ENCODE assay signal across 8 cellular contexts in the genomic region with DNA sequence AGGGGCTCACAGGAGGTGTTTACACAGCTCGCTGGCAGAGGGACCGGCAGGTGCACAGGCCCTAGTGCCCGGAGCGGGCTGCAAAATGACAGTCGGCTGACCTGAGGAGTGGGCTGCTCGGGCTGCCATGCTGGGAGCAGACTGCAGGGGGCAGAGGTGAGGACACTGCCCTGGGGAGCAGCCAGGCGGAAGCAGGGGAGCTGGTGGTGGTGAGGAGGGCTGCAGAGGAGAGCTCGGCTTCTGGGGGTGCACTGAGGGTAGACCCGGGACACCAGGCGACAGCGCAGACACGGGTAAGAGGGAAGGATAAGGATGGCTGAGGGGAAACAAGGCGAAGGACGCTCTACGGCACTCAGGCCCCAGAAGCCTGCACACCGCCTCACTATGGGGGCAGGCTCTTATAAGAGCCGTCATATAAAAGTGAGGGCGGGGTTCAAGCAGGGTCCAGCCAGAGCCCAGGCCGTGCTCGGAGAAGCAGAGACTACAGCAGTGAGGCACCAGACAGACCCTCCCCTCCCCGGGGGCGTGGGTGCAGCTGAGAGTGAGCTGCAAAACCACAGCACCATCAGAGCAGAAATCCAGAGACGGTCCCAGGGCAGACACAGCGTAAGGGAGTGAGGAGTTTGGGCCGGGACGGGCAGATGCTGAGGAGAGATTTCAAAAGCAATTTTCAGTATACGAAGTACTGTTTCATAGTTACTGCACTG.
DNase-seq lines count a peak whose midpoint lies in the region; ATAC-seq, FAIRE-seq and TF ChIP-seq lines count a peak whose summit lies in the region.

No MANE protein-coding gene starts in this region.

- no peaks in the 10 kb centered on the region for H3K79me2 ChIP-seq in endothelial cell of umbilical vein (ENCODE audit: control insufficient read depth, insufficient read depth, low read length)

- H3K36me3 ChIP-seq in endothelial cell of umbilical vein (ENCODE audit: control insufficient read depth in 2 of 2, extremely low read depth in 1 of 2, insufficient read depth in 2 of 2, low read length in 2 of 2) (peaks cover 0 to 2% of the 10 kb centered on the region in 2 experiments), testis (ENCODE audit: low read depth, missing control alignments) (no peaks in the 10 kb centered on the region)

- TF ChIP-seq CTCF in CD14-positive monocyte (IDR thresholded peaks at IDR 0.05): peak; percentile 60
- TF ChIP-seq CTCF in HFF-Myc (IDR thresholded peaks at IDR 0.05; ENCODE audit: low read depth, low read length, missing control alignments): peak; percentile 37
- TF ChIP-seq CTCF in endothelial cell of umbilical vein (IDR thresholded peaks at IDR 0.05; ENCODE audit: extremely low read depth in 1 of 2, insufficient read depth in 1 of 2, low read depth in 1 of 2, low read length in 2 of 2): peak; percentile 23 to 52
- no peak for TF ChIP-seq CTCF in testis (IDR thresholded peaks at IDR 0.05)

- H3K27me3 ChIP-seq in endothelial cell of umbilical vein (ENCODE audit: control insufficient read depth in 2 of 2, insufficient read depth in 2 of 2, low read length in 2 of 2) (no peaks in the 10 kb centered on the region), testis (no peaks in the 10 kb centered on the region)

- intact Hi-C loops in CD14-positive monocyte (cut with micrococcal nuclease) (loop anchor here in 1 of 2 donors (5.0 kb wide), 1 partner anchor 42 kb away; no protein-coding TSS in a partner anchor), endothelial cell of umbilical vein (cut with micrococcal nuclease) (loop anchor here (1.0 kb wide), 1 partner anchor 62 kb away; the partner anchor contains the start of gene CCDC88C), testis (cut with DNase I; ENCODE audit: low total_unique reads) (no loop called here)

- CTCF ChIA-PET in T-cell (lab: Charles Lee) (interaction anchor here (0.7 to 2.9 kb wide), 9 partner anchors 12 to 61 kb away, joined by 3 to 15 read pairs (median 4); no protein-coding TSS in a partner anchor), endothelial cell of umbilical vein (lab: Charles Lee) (interaction anchor here (0.5 to 2.0 kb wide), 3 partner anchors 31 to 63 kb away, joined by 3 to 7 read pairs (median 6); no protein-coding TSS in a partner anchor)

- peaks cover 7% of the 10 kb centered on the region for H3K4me1 ChIP-seq in endothelial cell of umbilical vein (ENCODE audit: control insufficient read depth, extremely low read depth, insufficient read depth, low read length)
- peaks cover 11% of the 10 kb centered on the region for H3K4me1 ChIP-seq in testis

- H3K4me2 ChIP-seq in endothelial cell of umbilical vein (ENCODE audit: insufficient read depth, low read length): no peak overlapping the region

- POLR2A ChIA-PET in T-cell (lab: Charles Lee) (interaction anchor here in 1 of 2 donors (1.5 kb wide), 1 partner anchor 12 kb away, joined by 4 read pairs; no protein-coding TSS in a partner anchor), endothelial cell of umbilical vein (lab: Charles Lee) (no interaction called here)

- no peak overlapping the region for H2AFZ ChIP-seq in endothelial cell of umbilical vein (ENCODE audit: low read depth, low read length)

- 77% methylated on average over 27 of the region's 27 CpGs for WGBS in testis, 2 donors

- H3K27me3 Mint-ChIP-seq in CD14-positive monocyte (ENCODE audit: low read depth in 3 of 3): no peaks in the 10 kb centered on the region
- H3K27me3 Mint-ChIP-seq in T-cell: no peaks in the 10 kb centered on the region

- no peaks in the 10 kb centered on the region for H3K9me3 Mint-ChIP-seq in CD14-positive monocyte
- H3K9me3 Mint-ChIP-seq in T-cell: no peaks in the 10 kb centered on the region

- no peaks in the 10 kb centered on the region for H3K9me1 ChIP-seq in endothelial cell of umbilical vein (replicated peaks; ENCODE audit: control insufficient read depth, extremely low read depth, insufficient read depth, low read length)

- no peaks in the 10 kb centered on the region for H4K20me1 ChIP-seq in endothelial cell of umbilical vein (replicated peaks; ENCODE audit: control insufficient read depth, extremely low read depth, insufficient read depth, low read length)

- no peaks in the 10 kb centered on the region for H3K9me3 ChIP-seq in endothelial cell of umbilical vein (replicated peaks; ENCODE audit: control insufficient read depth, insufficient read depth, low read length)
- no peaks in the 10 kb centered on the region for H3K9me3 ChIP-seq in testis

- dilution Hi-C loops in endothelial cell of umbilical vein (cut with MboI; ENCODE audit: extremely low pct_ligation_motif_present, low sequenced_read_pairs): no loop called here

- H3K4me1 Mint-ChIP-seq in CD14-positive monocyte (peaks cover 77% of the 10 kb centered on the region), T-cell (peaks cover 92 to 97% (median 94%) of the 10 kb centered on the region in 3 donors)

- peak; percentile 6 to 31 (median 23) for ATAC-seq in T-cell (replicated peaks in 1 of 4)

- H3K36me3 Mint-ChIP-seq in CD14-positive monocyte (peaks cover 79 to 84% of the 10 kb centered on the region in 2 donors), T-cell (peaks cover 25% of the 10 kb centered on the region)

- no peak for FAIRE-seq in endothelial cell of umbilical vein (lab: Jason Lieb, UNC)

- BruUV-seq in endothelial cell of umbilical vein (replicated peaks; lab: Mats Ljungman, UMichigan): no TSS peak

- H3K4me3 ChIP-seq in HFF-Myc (replicated peaks; ENCODE audit: low read depth, low read length) (no peak overlapping the region), endothelial cell of umbilical vein (replicated peaks in 1 of 3; ENCODE audit: insufficient read depth in 1 of 3, low read depth in 1 of 3, low read length in 3 of 3) (no peak overlapping the region), testis (no peak overlapping the region)

- TF ChIP-seq POLR2A in endothelial cell of umbilical vein (IDR thresholded peaks at IDR 0.05; ENCODE audit: low read depth, low read length) (no peak), testis (IDR thresholded peaks at IDR 0.05) (no peak)

- H3K4me3 Mint-ChIP-seq in CD14-positive monocyte (no peak overlapping the region), T-cell (peak overlapping the region; percentile 57 to 87 (median 61))

- H3K27ac ChIP-seq in endothelial cell of umbilical vein (ENCODE audit: insufficient read depth, low read depth, low read length) (no peak overlapping the region), testis (no peak overlapping the region)

- H3K9ac ChIP-seq in endothelial cell of umbilical vein (replicated peaks; ENCODE audit: extremely low read depth, insufficient read depth, low read length): no peak overlapping the region

- no peak for DNase-seq in CD14-positive monocyte (ENCODE audit: low spot score)
- DNase-seq in HFF-Myc (ENCODE audit: extremely low read depth, low read depth): no peak
- peak in 7 of 34 experiments; percentile 29 to 58 (median 42) for DNase-seq in T-cell
- no peak for DNase-seq in endothelial cell of umbilical vein (ENCODE audit: low read depth, low spot score)
- peak in 5 of 6 experiments; percentile 19 to 33 (median 26) for DNase-seq in stimulated activated naive CD4-positive, alpha-beta T cell (lab: John Stamatoyannopoulos, UW)
- no peak for DNase-seq in GM03348 (ENCODE audit: low spot score)
- DNase-seq in testis: no peak
- DNase-seq in HK-2 (ENCODE audit: unreplicated experiment): no peak

- H3K27ac Mint-ChIP-seq in CD14-positive monocyte (peak overlapping the region in 5 of 7 donors; percentile 3 to 84 (median 57)), T-cell (peak overlapping the region; percentile 96 to 98)

TF ChIP-seq in endothelial cell of umbilical vein, 7 proteins besides CTCF, POLR2A, EP300 and RAD21:
- no peak for TF ChIP-seq FOS (IDR thresholded peaks at IDR 0.05; ENCODE audit: borderline replicate concordance, insufficient read depth, low read length)
- TF ChIP-seq MYC (IDR thresholded peaks at IDR 0.05; ENCODE audit: low read depth, low read length): no peak
- no peak for TF ChIP-seq EZH2 (IDR thresholded peaks at IDR 0.05; ENCODE audit: borderline replicate concordance, low read depth, low read length, severe bottlenecking)
- no peak for TF ChIP-seq GATA2 (IDR thresholded peaks at IDR 0.05; ENCODE audit: insufficient read depth, insufficient read length, low read depth, low read length)
- TF ChIP-seq POLR2AphosphoS5 (IDR thresholded peaks at IDR 0.05; ENCODE audit: insufficient read depth, low read depth, low read length): no peak
- TF ChIP-seq JUN (IDR thresholded peaks at IDR 0.05; ENCODE audit: borderline replicate concordance, insufficient read depth, insufficient read length, low read depth): no peak
- TF ChIP-seq MAX (IDR thresholded peaks at IDR 0.05; ENCODE audit: insufficient read depth, insufficient read length): no peak
TF ChIP-seq in endothelial cell of umbilical vein: peak in this region for 0.

Comparison
In these comparisons a context has a peak if more than half of its experiments do, and no peak if none do; other contexts are left out.
1. DNase-seq: peak in stimulated activated naive CD4-positive, alpha-beta T cell (5 of 6); none in CD14-positive monocyte (single experiment), HFF-Myc (single experiment), endothelial cell of umbilical vein (single experiment), GM03348 (single experiment), testis (single experiment) and HK-2 (single experiment).
2. H3K4me3 Mint-ChIP-seq: peak in T-cell (3 of 3); none in CD14-positive monocyte (0 of 2).
3. CTCF ChIP-seq: peak in CD14-positive monocyte (single experiment), HFF-Myc (single experiment) and endothelial cell of umbilical vein (2 of 2); none in testis (0 of 3).